Comparison of ENCODE assay signal across 8 cellular contexts in genomic region chr12:46383654-46384450, GRCh38. TPM values are rescaled to one million over a fixed set of nuclear protein-coding genes. Genes with fewer than 3 reads are reported as not detected.
A peak's percentile ranks its signal among the peaks of the same experiment; 100 is the strongest.
DNase-seq lines count a peak whose midpoint lies in the region; ATAC-seq and TF ChIP-seq lines count a peak whose summit lies in the region.

No MANE protein-coding gene starts in this region.

- POLR2A ChIA-PET in activated CD8-positive, alpha-beta T cell treated with anti-CD3 and anti-CD28 coated beads for 36 hours (lab: Charles Lee), result interaction anchor here (0.7 to 7.7 kb wide), 11 partner anchors 8 to 267 kb away, joined by 3 to 83 read pairs (median 3); no protein-coding TSS in a partner anchor

- H3K9me3 Mint-ChIP-seq in activated CD8-positive, alpha-beta T cell treated with anti-CD3 and anti-CD28 coated beads for 36 hours, result peaks cover 3% of the 10 kb centered on the region
- H3K9me3 Mint-ChIP-seq in mesothelial cell of epicardium, result peaks cover 4% of the 10 kb centered on the region

- H3K27ac Mint-ChIP-seq in activated CD8-positive, alpha-beta T cell treated with anti-CD3 and anti-CD28 coated beads for 36 hours, result peak overlapping the region; percentile 94
- peak overlapping the region; percentile 94 for H3K27ac Mint-ChIP-seq in mesothelial cell of epicardium

- H3K4me1 Mint-ChIP-seq in activated CD8-positive, alpha-beta T cell treated with anti-CD3 and anti-CD28 coated beads for 36 hours (ENCODE audit: low read depth), result peaks cover 45% of the 10 kb centered on the region
- peaks cover 50% of the 10 kb centered on the region for H3K4me1 Mint-ChIP-seq in mesothelial cell of epicardium

- peak overlapping the region; percentile 89 for H3K4me3 Mint-ChIP-seq in activated CD8-positive, alpha-beta T cell treated with anti-CD3 and anti-CD28 coated beads for 36 hours
- H3K4me3 Mint-ChIP-seq in mesothelial cell of epicardium, result peak overlapping the region; percentile 86

- ATAC-seq in GM18505 (IDR thresholded peaks at IDR 0.05; ENCODE audit: unreplicated experiment) (peak; percentile 26), HG02973 (IDR thresholded peaks at IDR 0.05; ENCODE audit: unreplicated experiment) (peak; percentile 34)
- ATAC-seq in activated CD8-positive, alpha-beta T cell treated with anti-CD3 and anti-CD28 coated beads for 36 hours, result peak; percentile 65

- no peaks in the 10 kb centered on the region for H3K27me3 Mint-ChIP-seq in activated CD8-positive, alpha-beta T cell treated with anti-CD3 and anti-CD28 coated beads for 36 hours
- H3K27me3 Mint-ChIP-seq in mesothelial cell of epicardium (ENCODE audit: low read depth), result no peaks in the 10 kb centered on the region

- DNase-seq in A172 (ENCODE audit: low spot score) (peak; percentile 74), NCI-H2227 treated with DMSO at 0.1 percent for 48 hours (lab: John Stamatoyannopoulos, UW) (peak; percentile 33), mesothelial cell of epicardium (ENCODE audit: low spot score in 2 of 2, unreplicated experiment in 2 of 2) (peak in 1 of 2 experiments; percentile 79)
- peak; percentile 87 for DNase-seq in activated CD8-positive, alpha-beta T cell treated with anti-CD3 and anti-CD28 coated beads for 36 hours
- DNase-seq in effector CD8-positive, alpha-beta T cell (lab: John Stamatoyannopoulos, UW), result peak; percentile 65
- DNase-seq in stimulated activated CD8-positive, alpha-beta memory T cell treated with anti-CD3 and anti-CD28 coated beads, Interleukin-15, amount 100 ng/mL, for 24 hours (ENCODE audit: low read depth), result peak; percentile 38

- no peak for TF ChIP-seq CTCF in activated CD8-positive, alpha-beta T cell treated with anti-CD3 and anti-CD28 coated beads for 36 hours (IDR thresholded peaks at IDR 0.05)
- no peak for TF ChIP-seq CTCF in mesothelial cell of epicardium (IDR thresholded peaks at IDR 0.05; ENCODE audit: unreplicated experiment)

- CTCF ChIA-PET in activated CD8-positive, alpha-beta T cell treated with anti-CD3 and anti-CD28 coated beads for 36 hours (lab: Charles Lee), result no interaction called here

- peaks cover 5% of the 10 kb centered on the region for H3K36me3 Mint-ChIP-seq in activated CD8-positive, alpha-beta T cell treated with anti-CD3 and anti-CD28 coated beads for 36 hours (ENCODE audit: low read depth)
- no peaks in the 10 kb centered on the region for H3K36me3 Mint-ChIP-seq in mesothelial cell of epicardium

- intact Hi-C loops in activated CD8-positive, alpha-beta T cell treated with anti-CD3 and anti-CD28 coated beads for 36 hours (cut with micrococcal nuclease), result no loop called here

- peak; percentile 80 for TF ChIP-seq POLR2A in GM18505 (IDR thresholded peaks at IDR 0.05; ENCODE audit: borderline replicate concordance, extremely low read depth, insufficient read depth, insufficient read length)

RNA-seq across cellular contexts. Expression of gene SLC38A2, which starts 11.3 kb away (rescaled TPM):
- total RNA-seq in A172 (2014; rRNA removed; shearing (Covaris generic)), result 140 and 141 TPM in 2 replicates
- total RNA-seq in activated CD8-positive, alpha-beta T cell treated with anti-CD3 and anti-CD28 coated beads for 36 hours, result 100 to 1,000 TPM; 216 to 219 TPM
- 256 to 274 TPM (median 261 TPM) in 3 replicates for total RNA-seq in mesothelial cell of epicardium
